In genomic region chr7:73324081-73324845, GRCh38 we compare ENCODE assay signal across 10 cellular contexts. TPM values are rescaled to one million over a fixed set of nuclear protein-coding genes. Genes with fewer than 3 reads are reported as not detected.
DNase-seq lines count a peak whose midpoint lies in the region; ATAC-seq and TF ChIP-seq lines count a peak whose summit lies in the region.
"Not testable (repeated sequence)": the region's sequence is repeated elsewhere in the genome, so short reads cannot be mapped to it uniquely, and the experiment has no call there.
"Had no signal": no experiment of that assay in that cellular context is flagged by ENCODE, and none has a peak within 500 bp of the region (broad histone marks: within the 10 kb centered on the region; RNA-seq: fewer than 3 reads in every experiment).

No MANE protein-coding gene starts in this region.

- TF ChIP-seq CTCF in WI38 (IDR thresholded peaks at IDR 0.05; ENCODE audit: low read depth, low read length) (peak; percentile 49; the same call in 1 of the 2 replicates), parathyroid adenoma (IDR thresholded peaks at IDR 0.05) (peak; percentile 71), thyroid gland (IDR thresholded peaks at IDR 0.05) (peak in 4 of 6 experiments; percentile 29 to 59 (median 45))

- 10 to 17% methylated on average over 12 to 18 of the region's 31 CpGs for WGBS in thyroid gland, 2 donors

- ATAC-seq in HG03354 (IDR thresholded peaks at IDR 0.05; ENCODE audit: poor library complexity, severe bottlenecking, unreplicated experiment) (peak; percentile 57), left ventricle myocardium superior (peak; percentile 78)

- H3K79me2 ChIP-seq in parathyroid adenoma: not testable (repeated sequence)

- peak overlapping the region; percentile 86 for H3K27ac ChIP-seq in parathyroid adenoma
- not testable (repeated sequence) for H3K27ac ChIP-seq in thyroid gland

- not testable (repeated sequence) for H3K36me3 ChIP-seq in parathyroid adenoma (ENCODE audit: control insufficient read depth, insufficient read depth, low read length); thyroid gland

- H2AFZ ChIP-seq in parathyroid adenoma: peak overlapping the region; percentile 73

- intact Hi-C loops in left ventricle myocardium superior (cut with micrococcal nuclease); thyroid gland (cut with DNase I): not testable (repeated sequence)

- not testable (repeated sequence) for TF ChIP-seq POLR2A in thyroid gland (IDR thresholded peaks at IDR 0.05)

- H3K9me3 ChIP-seq in parathyroid adenoma (ENCODE audit: control insufficient read depth, low read length); thyroid gland: not testable (repeated sequence)

- H3K4me3 ChIP-seq in WI38 (ENCODE audit: low read depth, low read length); thyroid gland (replicated peaks in 1 of 3): not testable (repeated sequence)
- peak overlapping the region; percentile 38 for H3K4me3 ChIP-seq in parathyroid adenoma (ENCODE audit: low read depth, low read length)

- not testable (repeated sequence) for H3K9ac ChIP-seq in parathyroid adenoma

- peak overlapping the region; percentile 61 for H3K4me2 ChIP-seq in parathyroid adenoma (ENCODE audit: low read length)

- DNase-seq in Daoy (ENCODE audit: low read depth): peak; percentile 78
- peak; percentile 56 for DNase-seq in NCI-H460 (ENCODE audit: extremely low read depth, low read depth)
- DNase-seq in astrocyte of the hippocampus (ENCODE audit: low read depth, low spot score): peak; percentile 77
- DNase-seq in left ventricle myocardium superior: peak; percentile 64
- peak; percentile 45 to 54 for DNase-seq in thyroid gland

- H3K27me3 ChIP-seq in parathyroid adenoma (ENCODE audit: control insufficient read depth, insufficient read depth, low read length); thyroid gland: not testable (repeated sequence)

- H3K4me1 ChIP-seq in parathyroid adenoma: peaks cover 16% of the 10 kb centered on the region
- H3K4me1 ChIP-seq in thyroid gland: not testable (repeated sequence)

RNA-seq across cellular contexts. Expression of gene TRIM50, which starts 3.6 kb away (rescaled TPM):
- not detected in 2 replicates for total RNA-seq in Daoy (2014; rRNA removed; shearing (Covaris generic))
- total RNA-seq in NCI-H460 (2014; rRNA removed; shearing (Covaris generic)): 0.17 and 0.47 TPM in 2 replicates
- 0.06 TPM in 1 of 2 replicates, not detected in the other for polyA plus RNA-seq in NCI-H460 (2014; cell fraction: nucleus; rRNA removed)
- total RNA-seq in left ventricle myocardium superior (0.30 TPM), thyroid gland (1 to 10 TPM in 3 of 4 donors, not detected in 1; 1.0 to 1.7 (median 1.5) TPM)
- total RNA-seq: T-helper 2 cell treated with Interferon-gamma antibody and Interleukin-4, amounts not matched to agents 100 ng/mL and 5 ng/mL, for 36 hours had no signal

RNA-seq across cellular contexts. Expression of gene FKBP6, which starts 3.7 kb away (rescaled TPM):
- total RNA-seq in Daoy (2014; rRNA removed; shearing (Covaris generic)): under 0.01 TPM in 1 of 2 replicates, not detected in the other
- 0.17 TPM in 1 of 2 replicates, not detected in the other for total RNA-seq in NCI-H460 (2014; rRNA removed; shearing (Covaris generic))
- not detected in 2 replicates for polyA plus RNA-seq in NCI-H460 (2014; cell fraction: nucleus; rRNA removed)
- total RNA-seq in left ventricle myocardium superior: not detected
- total RNA-seq in thyroid gland: under 1 TPM in 1 of 4 donors, not detected in 3; 0.27 TPM
- total RNA-seq: T-helper 2 cell treated with Interferon-gamma antibody and Interleukin-4, amounts not matched to agents 100 ng/mL and 5 ng/mL, for 36 hours; urinary bladder had no signal
- polyA plus RNA-seq: urinary bladder had no signal

RNA-seq across cellular contexts. Expression of gene NSUN5, which starts 15.6 kb away (rescaled TPM):
- total RNA-seq in Daoy (2014; rRNA removed; shearing (Covaris generic)): 159 and 160 TPM in 2 replicates
- 66.5 and 79.5 TPM in 2 replicates for total RNA-seq in NCI-H460 (2014; rRNA removed; shearing (Covaris generic))
- polyA plus RNA-seq in NCI-H460 (2014; cell fraction: nucleus; rRNA removed): 168 and 176 TPM in 2 replicates
- total RNA-seq in left ventricle myocardium superior (19.6 TPM), thyroid gland (10 to 100 TPM; 18.2 to 36.7 (median 19.1) TPM)
